ENCODE assay signal across 9 cellular contexts in genomic region chr15:57537072-57537471, GRCh38. TPM values are rescaled to one million over a fixed set of nuclear protein-coding genes. Genes with fewer than 3 reads are reported as not detected.
DNase-seq lines count a peak whose midpoint lies in the region; TF ChIP-seq lines count a peak whose summit lies in the region.
"Had no signal": no experiment of that assay in that cellular context is flagged by ENCODE, and none has a peak within 500 bp of the region (broad histone marks: within the 10 kb centered on the region; RNA-seq: fewer than 3 reads in every experiment).

No MANE protein-coding gene starts in this region.

- H3K9me3 ChIP-seq in osteoblast (ENCODE audit: low read depth, low read length) (no peaks in the 10 kb centered on the region), HAP-1 (no peaks in the 10 kb centered on the region), OCI-LY7 (ENCODE audit: low read length) (no peaks in the 10 kb centered on the region)

- H3K27me3 ChIP-seq in osteoblast (ENCODE audit: insufficient read depth, low read length) (peaks cover 5% of the 10 kb centered on the region), HAP-1 (ENCODE audit: low read depth) (no peaks in the 10 kb centered on the region)

- H4K20me1 ChIP-seq in osteoblast (ENCODE audit: insufficient read depth, low read length) (no peaks in the 10 kb centered on the region), OCI-LY7 (ENCODE audit: insufficient read depth, low read length) (no peaks in the 10 kb centered on the region)

- CTCF ChIA-PET in OCI-LY7 (lab: Charles Lee; ENCODE audit: unreplicated experiment) = no interaction called here
- CTCF ChIA-PET in activated naive CD4-positive, alpha-beta T cell treated with anti-CD3 and anti-CD28 coated beads for 36 hours (lab: Charles Lee) = interaction anchor here (0.6 to 1.6 kb wide), 3 partner anchors 10 to 199 kb away, joined by 3 to 11 read pairs (median 4); no protein-coding TSS in a partner anchor

- peak overlapping the region; percentile 34 for H2AFZ ChIP-seq in osteoblast (ENCODE audit: low read length)
- H2AFZ ChIP-seq in OCI-LY7 (ENCODE audit: low read length) = no peak overlapping the region

- intact Hi-C loops in OCI-LY7 (cut with micrococcal nuclease; ENCODE audit: unreplicated experiment) = no loop called here
- intact Hi-C loops in activated naive CD4-positive, alpha-beta T cell treated with anti-CD3 and anti-CD28 coated beads for 36 hours (cut with micrococcal nuclease) = no loop called here

- H3K79me2 ChIP-seq in osteoblast (ENCODE audit: insufficient read depth, low read length) (no peaks in the 10 kb centered on the region), OCI-LY7 (ENCODE audit: insufficient read depth, low read depth, low read length) (no peaks in the 10 kb centered on the region)

- no peaks in the 10 kb centered on the region for H3K9me2 ChIP-seq in OCI-LY7 (ENCODE audit: insufficient read depth, low read length)

- no peaks in the 10 kb centered on the region for H3K36me3 Mint-ChIP-seq in activated naive CD4-positive, alpha-beta T cell treated with anti-CD3 and anti-CD28 coated beads for 36 hours (ENCODE audit: low read depth)

- BruUV-seq in OCI-LY7 (replicated peaks; lab: Mats Ljungman, UMichigan) = no TSS peak

- POLR2A ChIA-PET in OCI-LY7 (lab: Charles Lee) = no interaction called here

- TF ChIP-seq CTCF in choroid plexus epithelial cell (conservative IDR thresholded peaks at IDR 0.05; ENCODE audit: low read depth, low read length) = no peak
- TF ChIP-seq CTCF in osteoblast (IDR thresholded peaks at IDR 0.05; ENCODE audit: extremely low read depth, low read depth, low read length) = peak; percentile 23
- TF ChIP-seq CTCF in OCI-LY7 (conservative IDR thresholded peaks at IDR 0.05; ENCODE audit: low read length) = no peak

- H3K9me3 Mint-ChIP-seq in activated naive CD4-positive, alpha-beta T cell treated with anti-CD3 and anti-CD28 coated beads for 36 hours = peaks cover 2% of the 10 kb centered on the region

- H3K36me3 ChIP-seq in osteoblast (ENCODE audit: insufficient read depth, low read length) (no peaks in the 10 kb centered on the region), HAP-1 (replicated peaks) (no peaks in the 10 kb centered on the region; the same call in 1 of the 2 replicates), OCI-LY7 (ENCODE audit: insufficient read depth, low read length) (no peaks in the 10 kb centered on the region)

- peak overlapping the region; percentile 54 for H3K4me2 ChIP-seq in osteoblast (ENCODE audit: insufficient read depth, low read length)
- H3K4me2 ChIP-seq in OCI-LY7 (ENCODE audit: low read length) = no peak overlapping the region

- H3K4me1 Mint-ChIP-seq in activated naive CD4-positive, alpha-beta T cell treated with anti-CD3 and anti-CD28 coated beads for 36 hours (ENCODE audit: low read depth) = no peaks in the 10 kb centered on the region

- in situ Hi-C loops in HAP-1 (cut with MboI; ENCODE audit: low sequenced_read_pairs) = loop anchor here (10.0 to 25.0 kb wide), 2 partner anchors 392 to 1050 kb away; no protein-coding TSS in a partner anchor

- no peak overlapping the region for H3K4me3 Mint-ChIP-seq in activated naive CD4-positive, alpha-beta T cell treated with anti-CD3 and anti-CD28 coated beads for 36 hours

- no peak overlapping the region for H3K4me3 ChIP-seq in choroid plexus epithelial cell (ENCODE audit: low read depth, low read length)
- H3K4me3 ChIP-seq in osteoblast (ENCODE audit: insufficient read depth, low read length) = peak overlapping the region; percentile 1
- H3K4me3 ChIP-seq in HAP-1 = no peak overlapping the region
- H3K4me3 ChIP-seq in OCI-LY7 (ENCODE audit: low read depth, low read length, poor library complexity, severe bottlenecking) = no peak overlapping the region
- H3K4me3 ChIP-seq: SK-N-MC had no signal

- H3K27me3 Mint-ChIP-seq in activated naive CD4-positive, alpha-beta T cell treated with anti-CD3 and anti-CD28 coated beads for 36 hours (ENCODE audit: low read depth) = no peaks in the 10 kb centered on the region

- H3K27ac ChIP-seq in osteoblast (ENCODE audit: low read depth, low read length) (peak overlapping the region; percentile 13), OCI-LY7 (ENCODE audit: low read depth, low read length, poor library complexity, severe bottlenecking) (no peak overlapping the region)
- H3K27ac ChIP-seq: SK-N-MC had no signal

- H3K4me1 ChIP-seq in osteoblast (ENCODE audit: insufficient read depth, low read length) (peaks cover 14% of the 10 kb centered on the region), HAP-1 (no peaks in the 10 kb centered on the region), OCI-LY7 (ENCODE audit: insufficient read depth, low read length, poor library complexity, severe bottlenecking) (no peaks in the 10 kb centered on the region)

- no peak overlapping the region for H3K27ac Mint-ChIP-seq in activated naive CD4-positive, alpha-beta T cell treated with anti-CD3 and anti-CD28 coated beads for 36 hours

- DNase-seq in DMS153 treated with DMSO at 0.1 percent for 48 hours (lab: John Stamatoyannopoulos, UW; ENCODE audit: unreplicated experiment) = peak; percentile 47
- DNase-seq in NCI-H1694 treated with DMSO at 0.1 percent for 48 hours (lab: John Stamatoyannopoulos, UW) = peak; percentile 28
- DNase-seq in choroid plexus epithelial cell (ENCODE audit: low read depth) = peak; percentile 39
- DNase-seq in osteoblast (ENCODE audit: insufficient read length, low spot score, missing footprints) = peak; percentile 95
- DNase-seq in stimulated activated CD4-positive, alpha-beta T cell treated with anti-CD3 and anti-CD28 coated beads, Interleukin-2, amount 100 ng/mL, for 24 hours = no peak
- DNase-seq in HAP-1 (ENCODE audit: low spot score in 2 of 2) = no peak
- no peak for DNase-seq in OCI-LY7 (ENCODE audit: low spot score)
- no peak for DNase-seq in activated naive CD4-positive, alpha-beta T cell treated with anti-CD3 and anti-CD28 coated beads for 36 hours

RNA-seq across cellular contexts. Expression of gene MYZAP, which starts 54.6 kb away (rescaled TPM):
- under 0.01 TPM in 1 of 2 replicates, not detected in the other for total RNA-seq in osteoblast
- not detected in 2 replicates for total RNA-seq in OCI-LY7 (2014; rRNA removed; shearing (Covaris generic))
- not detected in 2 replicates for total RNA-seq in OCI-LY7 (2022)
- under 1 TPM; 0.38 to 0.40 TPM for total RNA-seq in activated naive CD4-positive, alpha-beta T cell treated with anti-CD3 and anti-CD28 coated beads for 36 hours

Comparison
In these comparisons a context has a peak if more than half of its experiments do, and no peak if none do; other contexts are left out.
1. DNase-seq: peak in DMS153 treated with DMSO at 0.1 percent for 48 hours (single experiment), NCI-H1694 treated with DMSO at 0.1 percent for 48 hours (single experiment), choroid plexus epithelial cell (single experiment) and osteoblast (single experiment); none in stimulated activated CD4-positive, alpha-beta T cell treated with anti-CD3 and anti-CD28 coated beads, Interleukin-2, amount 100 ng/mL, for 24 hours (0 of 2), HAP-1 (0 of 2), OCI-LY7 (single experiment) and activated naive CD4-positive, alpha-beta T cell treated with anti-CD3 and anti-CD28 coated beads for 36 hours (single experiment).